22 cellular contexts compared by ENCODE assay signal in the genomic region with DNA sequence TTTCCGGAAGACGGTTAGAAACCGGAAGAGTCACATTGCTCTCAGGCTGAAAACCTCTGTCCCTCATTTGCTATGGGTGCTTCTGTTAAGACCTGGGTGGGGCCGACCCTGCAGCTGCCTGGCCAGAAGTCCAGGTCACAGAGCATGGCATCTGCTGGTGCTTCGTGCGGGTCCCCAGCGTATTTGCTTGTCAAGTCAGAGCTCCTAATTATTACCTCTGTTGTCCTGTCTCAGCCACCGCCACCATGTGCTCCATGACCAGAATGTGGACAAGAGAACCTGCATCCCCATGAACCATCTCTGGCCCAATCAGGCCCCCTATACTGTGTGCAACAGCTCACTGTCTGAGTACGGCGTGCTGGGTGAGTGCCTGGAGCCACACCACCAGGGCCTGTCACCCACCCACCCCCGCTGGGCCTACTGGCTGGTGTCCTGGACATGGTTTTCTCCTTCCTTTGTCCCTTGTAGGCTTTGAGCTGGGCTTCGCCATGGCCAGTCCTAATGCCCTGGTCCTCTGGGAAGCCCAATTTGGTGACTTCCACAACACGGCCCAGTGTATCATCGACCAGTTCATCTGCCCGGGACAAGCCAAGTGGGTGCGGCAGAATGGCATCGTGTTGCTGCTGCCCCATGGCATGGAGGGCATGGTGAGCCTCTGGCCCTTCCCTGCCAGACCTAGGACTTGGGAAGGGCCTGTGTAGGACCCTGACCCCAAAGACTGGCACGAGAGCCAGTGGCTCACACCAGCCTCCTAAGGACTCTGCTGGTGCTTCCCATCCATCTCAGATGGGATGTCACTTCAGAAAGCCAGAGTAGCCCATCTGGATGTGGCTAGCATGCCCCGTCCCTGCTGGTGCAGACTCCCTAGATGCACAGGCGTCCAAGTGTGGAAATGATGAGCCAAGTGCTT.
"Had no signal": no experiment of that assay in that cellular context is flagged by ENCODE, and none has a peak within 500 bp of the region (broad histone marks: within the 10 kb centered on the region; RNA-seq: fewer than 3 reads in every experiment).

No MANE protein-coding gene starts in this region.

- H3K27me3 ChIP-seq: colonic mucosa, neural progenitor cell, pancreas, right lobe of liver, transverse colon had no signal

- H3K4me3 Mint-ChIP-seq: memory B cell; mesothelial cell of epicardium; natural killer cell treated with Interleukin-12 subunit alpha and Interleukin-12 subunit beta and Interleukin-15 and Interleukin-18, amount 100 ng/mL, for 72 hours; neural progenitor cell; stimulated activated naive B cell treated with anti-CD40 and anti-IgM and Interleukin-4, amounts not matched to agents 10 μg/mL and 1 μg/mL and 100 μg/mL, for 72 hours; stimulated activated naive CD8-positive, alpha-beta T cell treated with anti-CD3 and anti-CD28 coated beads, Interleukin-15, amount 100 ng/mL, for 72 hours had no signal

- H3K36me3 ChIP-seq: neural progenitor cell had no signal

- ATAC-seq: left lobe of liver; lower lobe of right lung; natural killer cell treated with Interleukin-12 subunit alpha and Interleukin-12 subunit beta and Interleukin-15 and Interleukin-18, amount 100 ng/mL, for 72 hours; pancreas; right lobe of liver; stimulated activated naive B cell treated with anti-CD40 and anti-IgM and Interleukin-4, amounts not matched to agents 10 μg/mL and 1 μg/mL and 100 μg/mL, for 72 hours; stimulated activated naive CD8-positive, alpha-beta T cell treated with anti-CD3 and anti-CD28 coated beads, Interleukin-15, amount 100 ng/mL, for 72 hours had no signal

- H3K9me3 ChIP-seq: colonic mucosa, lower lobe of right lung, pancreas, prostate gland, right lobe of liver, thoracic aorta, transverse colon had no signal

- H3K27ac Mint-ChIP-seq: memory B cell; mesothelial cell of epicardium; natural killer cell treated with Interleukin-12 subunit alpha and Interleukin-12 subunit beta and Interleukin-15 and Interleukin-18, amount 100 ng/mL, for 72 hours; neural progenitor cell; stimulated activated naive B cell treated with anti-CD40 and anti-IgM and Interleukin-4, amounts not matched to agents 10 μg/mL and 1 μg/mL and 100 μg/mL, for 72 hours had no signal

- H3K27ac ChIP-seq: colonic mucosa, lower lobe of right lung, neural progenitor cell, pancreas, prostate gland, right lobe of liver, thoracic aorta, transverse colon had no signal

- H3K4me1 Mint-ChIP-seq: mesothelial cell of epicardium; neural progenitor cell; stimulated activated naive CD8-positive, alpha-beta T cell treated with anti-CD3 and anti-CD28 coated beads, Interleukin-15, amount 100 ng/mL, for 72 hours had no signal

- H3K9me3 Mint-ChIP-seq: memory B cell; mesothelial cell of epicardium; natural killer cell treated with Interleukin-12 subunit alpha and Interleukin-12 subunit beta and Interleukin-15 and Interleukin-18, amount 100 ng/mL, for 72 hours; stimulated activated naive CD8-positive, alpha-beta T cell treated with anti-CD3 and anti-CD28 coated beads, Interleukin-15, amount 100 ng/mL, for 72 hours had no signal

- H3K27me3 Mint-ChIP-seq: memory B cell; natural killer cell treated with Interleukin-12 subunit alpha and Interleukin-12 subunit beta and Interleukin-15 and Interleukin-18, amount 100 ng/mL, for 72 hours; stimulated activated naive B cell treated with anti-CD40 and anti-IgM and Interleukin-4, amounts not matched to agents 10 μg/mL and 1 μg/mL and 100 μg/mL, for 72 hours; stimulated activated naive CD8-positive, alpha-beta T cell treated with anti-CD3 and anti-CD28 coated beads, Interleukin-15, amount 100 ng/mL, for 72 hours had no signal

- H3K4me3 ChIP-seq: colonic mucosa, lower lobe of right lung, neural progenitor cell, pancreas, prostate gland, right lobe of liver, thoracic aorta, transverse colon had no signal

- DNase-seq: cerebellar nuclear complex; colonic mucosa; dermis blood vessel endothelial cell; foreskin melanocyte; islet precursor cell; occipital lobe; pancreas; stimulated activated CD4-positive, alpha-beta T cell treated with anti-CD3 and anti-CD28 coated beads, Interleukin-15, amount 100 ng/mL, for 24 hours; stimulated activated CD4-positive, alpha-beta T cell treated with anti-CD3 and anti-CD28 coated beads, Interleukin-1b, Interleukin-23, amount 100 ng/mL, for 48 hours; stimulated activated CD4-positive, alpha-beta T cell treated with anti-CD3 and anti-CD28 coated beads, Interleukin-4, amount 100 ng/mL, for 24 hours; stimulated activated naive B cell treated with anti-CD40 and anti-IgM and Interleukin-4, amounts not matched to agents 10 μg/mL and 1 μg/mL and 100 μg/mL, for 72 hours; stimulated activated naive CD8-positive, alpha-beta T cell treated with anti-CD3 and anti-CD28 coated beads, Interleukin-15, amount 100 ng/mL, for 72 hours; transverse colon had no signal

- H3K4me1 ChIP-seq: colonic mucosa, lower lobe of right lung, neural progenitor cell, pancreas, prostate gland, right lobe of liver, transverse colon had no signal
